Comparison of ENCODE assay signal across 1 cellular context in the genomic region with DNA sequence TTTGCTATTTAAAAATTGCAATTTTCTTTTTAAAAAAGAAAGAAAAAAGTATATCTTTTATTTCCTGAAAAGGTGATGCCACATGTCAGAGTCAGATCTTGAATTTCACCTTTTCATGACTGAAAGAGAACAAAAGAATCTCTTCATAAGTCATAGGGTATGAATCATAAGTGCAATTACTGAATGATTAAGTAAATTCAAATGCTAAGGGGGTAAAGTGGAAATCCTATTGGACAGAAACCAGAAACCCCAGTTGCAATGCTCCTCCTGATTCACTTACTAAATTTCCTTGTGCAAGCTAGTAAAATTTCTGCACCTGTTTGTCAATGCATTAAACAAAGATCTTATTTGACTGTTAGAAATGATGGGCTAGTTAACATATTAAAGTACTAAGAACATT.
TF ChIP-seq lines count a peak whose summit lies in the region.

No MANE protein-coding gene starts in this region.

TF ChIP-seq in GM23338, 12 proteins besides CTCF, POLR2A, EP300 and RAD21 (continued from another document):
- TF ChIP-seq, protein P1, sequence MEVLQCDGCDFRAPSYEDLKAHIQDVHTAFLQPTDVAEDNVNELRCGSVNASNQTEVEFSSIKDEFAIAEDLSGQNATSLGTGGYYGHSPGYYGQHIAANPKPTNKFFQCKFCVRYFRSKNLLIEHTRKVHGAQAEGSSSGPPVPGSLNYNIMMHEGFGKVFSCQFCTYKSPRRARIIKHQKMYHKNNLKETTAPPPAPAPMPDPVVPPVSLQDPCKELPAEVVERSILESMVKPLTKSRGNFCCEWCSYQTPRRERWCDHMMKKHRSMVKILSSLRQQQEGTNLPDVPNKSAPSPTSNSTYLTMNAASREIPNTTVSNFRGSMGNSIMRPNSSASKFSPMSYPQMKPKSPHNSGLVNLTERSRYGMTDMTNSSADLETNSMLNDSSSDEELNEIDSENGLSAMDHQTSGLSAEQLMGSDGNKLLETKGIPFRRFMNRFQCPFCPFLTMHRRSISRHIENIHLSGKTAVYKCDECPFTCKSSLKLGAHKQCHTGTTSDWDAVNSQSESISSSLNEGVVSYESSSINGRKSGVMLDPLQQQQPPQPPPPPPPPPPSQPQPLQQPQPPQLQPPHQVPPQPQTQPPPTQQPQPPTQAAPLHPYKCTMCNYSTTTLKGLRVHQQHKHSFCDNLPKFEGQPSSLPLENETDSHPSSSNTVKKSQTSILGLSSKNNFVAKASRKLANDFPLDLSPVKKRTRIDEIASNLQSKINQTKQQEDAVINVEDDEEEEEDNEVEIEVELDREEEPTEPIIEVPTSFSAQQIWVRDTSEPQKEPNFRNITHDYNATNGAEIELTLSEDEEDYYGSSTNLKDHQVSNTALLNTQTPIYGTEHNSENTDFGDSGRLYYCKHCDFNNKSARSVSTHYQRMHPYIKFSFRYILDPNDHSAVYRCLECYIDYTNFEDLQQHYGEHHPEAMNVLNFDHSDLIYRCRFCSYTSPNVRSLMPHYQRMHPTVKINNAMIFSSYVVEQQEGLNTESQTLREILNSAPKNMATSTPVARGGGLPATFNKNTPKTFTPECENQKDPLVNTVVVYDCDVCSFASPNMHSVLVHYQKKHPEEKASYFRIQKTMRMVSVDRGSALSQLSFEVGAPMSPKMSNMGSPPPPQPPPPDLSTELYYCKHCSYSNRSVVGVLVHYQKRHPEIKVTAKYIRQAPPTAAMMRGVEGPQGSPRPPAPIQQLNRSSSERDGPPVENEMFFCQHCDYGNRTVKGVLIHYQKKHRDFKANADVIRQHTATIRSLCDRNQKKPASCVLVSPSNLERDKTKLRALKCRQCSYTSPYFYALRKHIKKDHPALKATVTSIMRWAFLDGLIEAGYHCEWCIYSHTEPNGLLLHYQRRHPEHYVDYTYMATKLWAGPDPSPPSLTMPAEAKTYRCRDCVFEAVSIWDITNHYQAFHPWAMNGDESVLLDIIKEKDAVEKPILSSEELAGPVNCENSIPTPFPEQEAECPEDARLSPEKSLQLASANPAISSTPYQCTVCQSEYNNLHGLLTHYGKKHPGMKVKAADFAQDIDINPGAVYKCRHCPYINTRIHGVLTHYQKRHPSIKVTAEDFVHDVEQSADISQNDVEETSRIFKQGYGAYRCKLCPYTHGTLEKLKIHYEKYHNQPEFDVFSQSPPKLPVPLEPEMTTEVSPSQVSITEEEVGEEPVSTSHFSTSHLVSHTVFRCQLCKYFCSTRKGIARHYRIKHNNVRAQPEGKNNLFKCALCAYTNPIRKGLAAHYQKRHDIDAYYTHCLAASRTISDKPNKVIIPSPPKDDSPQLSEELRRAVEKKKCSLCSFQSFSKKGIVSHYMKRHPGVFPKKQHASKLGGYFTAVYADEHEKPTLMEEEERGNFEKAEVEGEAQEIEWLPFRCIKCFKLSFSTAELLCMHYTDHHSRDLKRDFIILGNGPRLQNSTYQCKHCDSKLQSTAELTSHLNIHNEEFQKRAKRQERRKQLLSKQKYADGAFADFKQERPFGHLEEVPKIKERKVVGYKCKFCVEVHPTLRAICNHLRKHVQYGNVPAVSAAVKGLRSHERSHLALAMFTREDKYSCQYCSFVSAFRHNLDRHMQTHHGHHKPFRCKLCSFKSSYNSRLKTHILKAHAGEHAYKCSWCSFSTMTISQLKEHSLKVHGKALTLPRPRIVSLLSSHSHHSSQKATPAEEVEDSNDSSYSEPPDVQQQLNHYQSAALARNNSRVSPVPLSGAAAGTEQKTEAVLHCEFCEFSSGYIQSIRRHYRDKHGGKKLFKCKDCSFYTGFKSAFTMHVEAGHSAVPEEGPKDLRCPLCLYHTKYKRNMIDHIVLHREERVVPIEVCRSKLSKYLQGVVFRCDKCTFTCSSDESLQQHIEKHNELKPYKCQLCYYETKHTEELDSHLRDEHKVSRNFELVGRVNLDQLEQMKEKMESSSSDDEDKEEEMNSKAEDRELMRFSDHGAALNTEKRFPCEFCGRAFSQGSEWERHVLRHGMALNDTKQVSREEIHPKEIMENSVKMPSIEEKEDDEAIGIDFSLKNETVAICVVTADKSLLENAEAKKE (CRISPR knock-in tag; IDR thresholded peaks at IDR 0.05), result no peak
- TF ChIP-seq, protein P2, sequence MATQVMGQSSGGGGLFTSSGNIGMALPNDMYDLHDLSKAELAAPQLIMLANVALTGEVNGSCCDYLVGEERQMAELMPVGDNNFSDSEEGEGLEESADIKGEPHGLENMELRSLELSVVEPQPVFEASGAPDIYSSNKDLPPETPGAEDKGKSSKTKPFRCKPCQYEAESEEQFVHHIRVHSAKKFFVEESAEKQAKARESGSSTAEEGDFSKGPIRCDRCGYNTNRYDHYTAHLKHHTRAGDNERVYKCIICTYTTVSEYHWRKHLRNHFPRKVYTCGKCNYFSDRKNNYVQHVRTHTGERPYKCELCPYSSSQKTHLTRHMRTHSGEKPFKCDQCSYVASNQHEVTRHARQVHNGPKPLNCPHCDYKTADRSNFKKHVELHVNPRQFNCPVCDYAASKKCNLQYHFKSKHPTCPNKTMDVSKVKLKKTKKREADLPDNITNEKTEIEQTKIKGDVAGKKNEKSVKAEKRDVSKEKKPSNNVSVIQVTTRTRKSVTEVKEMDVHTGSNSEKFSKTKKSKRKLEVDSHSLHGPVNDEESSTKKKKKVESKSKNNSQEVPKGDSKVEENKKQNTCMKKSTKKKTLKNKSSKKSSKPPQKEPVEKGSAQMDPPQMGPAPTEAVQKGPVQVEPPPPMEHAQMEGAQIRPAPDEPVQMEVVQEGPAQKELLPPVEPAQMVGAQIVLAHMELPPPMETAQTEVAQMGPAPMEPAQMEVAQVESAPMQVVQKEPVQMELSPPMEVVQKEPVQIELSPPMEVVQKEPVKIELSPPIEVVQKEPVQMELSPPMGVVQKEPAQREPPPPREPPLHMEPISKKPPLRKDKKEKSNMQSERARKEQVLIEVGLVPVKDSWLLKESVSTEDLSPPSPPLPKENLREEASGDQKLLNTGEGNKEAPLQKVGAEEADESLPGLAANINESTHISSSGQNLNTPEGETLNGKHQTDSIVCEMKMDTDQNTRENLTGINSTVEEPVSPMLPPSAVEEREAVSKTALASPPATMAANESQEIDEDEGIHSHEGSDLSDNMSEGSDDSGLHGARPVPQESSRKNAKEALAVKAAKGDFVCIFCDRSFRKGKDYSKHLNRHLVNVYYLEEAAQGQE (IDR thresholded peaks at IDR 0.05; ENCODE audit: unreplicated experiment), result no peak
- TF ChIP-seq NANOG (IDR thresholded peaks at IDR 0.05; ENCODE audit: borderline replicate concordance), result no peak
- no peak for TF ChIP-seq EZH2 (IDR thresholded peaks at IDR 0.05; ENCODE audit: low read depth, unreplicated experiment)
- no peak for TF ChIP-seq CREB1 (CRISPR knock-in tag; IDR thresholded peaks at IDR 0.05; ENCODE audit: low read depth)
- TF ChIP-seq ZNF114 (CRISPR knock-in tag; IDR thresholded peaks at IDR 0.05), result no peak
- TF ChIP-seq, protein P3, sequence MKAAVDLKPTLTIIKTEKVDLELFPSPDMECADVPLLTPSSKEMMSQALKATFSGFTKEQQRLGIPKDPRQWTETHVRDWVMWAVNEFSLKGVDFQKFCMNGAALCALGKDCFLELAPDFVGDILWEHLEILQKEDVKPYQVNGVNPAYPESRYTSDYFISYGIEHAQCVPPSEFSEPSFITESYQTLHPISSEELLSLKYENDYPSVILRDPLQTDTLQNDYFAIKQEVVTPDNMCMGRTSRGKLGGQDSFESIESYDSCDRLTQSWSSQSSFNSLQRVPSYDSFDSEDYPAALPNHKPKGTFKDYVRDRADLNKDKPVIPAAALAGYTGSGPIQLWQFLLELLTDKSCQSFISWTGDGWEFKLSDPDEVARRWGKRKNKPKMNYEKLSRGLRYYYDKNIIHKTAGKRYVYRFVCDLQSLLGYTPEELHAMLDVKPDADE (IDR thresholded peaks at IDR 0.05), result no peak
- no peak for TF ChIP-seq EZH2phosphoT487 (IDR thresholded peaks at IDR 0.05; ENCODE audit: unreplicated experiment)
- TF ChIP-seq ZNF331 (CRISPR knock-in tag; IDR thresholded peaks at IDR 0.05; ENCODE audit: low read depth), result no peak
- TF ChIP-seq STAT1 (IDR thresholded peaks at IDR 0.05; ENCODE audit: unreplicated experiment), result no peak
- no peak for TF ChIP-seq POLR2AphosphoS5 (IDR thresholded peaks at IDR 0.05; ENCODE audit: low read depth)
